In genomic region chr18:59640721-59641120, GRCh38 we compare ENCODE assay signal across 28 cellular contexts. TPM values are rescaled to one million over a fixed set of nuclear protein-coding genes. Genes with fewer than 3 reads are reported as not detected.
"Had no signal": no experiment of that assay in that cellular context is flagged by ENCODE, and none has a peak within 500 bp of the region (broad histone marks: within the 10 kb centered on the region; RNA-seq: fewer than 3 reads in every experiment).

No MANE protein-coding gene starts in this region.

- H3K27ac ChIP-seq: adrenal gland, ascending aorta, breast epithelium, cardiac muscle cell, coronary artery, dorsolateral prefrontal cortex, esophagus muscularis mucosa, WERI-Rb-1 had no signal

- H3K27me3 ChIP-seq: adrenal gland, ascending aorta, breast epithelium, esophagus muscularis mucosa had no signal

- H3K9me3 ChIP-seq: adrenal gland, ascending aorta, breast epithelium, esophagus muscularis mucosa had no signal

- H3K4me1 ChIP-seq: ascending aorta, breast epithelium, esophagus muscularis mucosa had no signal

- H3K36me3 ChIP-seq: adrenal gland, ascending aorta, breast epithelium, cardiac muscle cell, esophagus muscularis mucosa, WERI-Rb-1 had no signal

- H3K4me3 ChIP-seq: adrenal gland, ascending aorta, breast epithelium, cardiac muscle cell, coronary artery, dorsolateral prefrontal cortex, esophagus muscularis mucosa had no signal

- DNase-seq: activated B cell treated with CpG ODN at 0.5 μM for 24 hours; activated CD4-positive, alpha-beta T cell treated with anti-CD3 and anti-CD28 coated beads for 48 hours; activated CD4-positive, alpha-beta T cell treated with anti-CD3 and anti-CD28 coated beads, Interleukin-2, amount 50 U/mL, for 1 hour; activated CD4-positive, alpha-beta T cell treated with anti-CD3 and anti-CD28 coated beads, Interleukin-2, amount 50 U/mL, for 48 hours; activated CD8-positive, alpha-beta memory T cell treated with anti-CD3 and anti-CD28 coated beads for 24 hours; activated CD8-positive, alpha-beta T cell treated with anti-CD3 and anti-CD28 coated beads for 36 hours; activated effector memory CD4-positive, alpha-beta T cell treated with Interleukin-2 at 50 U/mL for 16 hours; activated gamma-delta T cell treated with Interleukin-2 at 50 U/mL for 16 hours; activated naive CD4-positive, alpha-beta T cell treated with anti-CD3 and anti-CD28 coated beads, Interleukin-2, amount 50 U/mL, for 16 hours; activated naive CD4-positive, alpha-beta T cell treated with Interleukin-2 at 50 U/mL for 16 hours; activated naive CD8-positive, alpha-beta T cell treated with anti-CD3 and anti-CD28 coated beads, Interleukin-2, amount 50 U/mL, for 24 hours; activated T-cell treated with anti-CD3 and anti-CD28 coated beads, Interleukin-2, amount 50 U/mL, for 4 hours; adrenal gland; central memory CD4-positive, alpha-beta T cell; dorsolateral prefrontal cortex; effector CD4-positive, alpha-beta T cell; effector memory CD8-positive, alpha-beta T cell; erythroblast; foreskin fibroblast; hippocampal formation; T-helper 17 cell; T1000; WERI-Rb-1 had no signal

RNA-seq across cellular contexts. Expression of gene CCBE1, which starts 56.5 kb away (rescaled TPM):
- total RNA-seq: activated CD8-positive, alpha-beta T cell treated with anti-CD3 and anti-CD28 coated beads for 36 hours; T-helper 17 cell had no signal
